ENCODE assay signal across 11 cellular contexts in the genomic region with DNA sequence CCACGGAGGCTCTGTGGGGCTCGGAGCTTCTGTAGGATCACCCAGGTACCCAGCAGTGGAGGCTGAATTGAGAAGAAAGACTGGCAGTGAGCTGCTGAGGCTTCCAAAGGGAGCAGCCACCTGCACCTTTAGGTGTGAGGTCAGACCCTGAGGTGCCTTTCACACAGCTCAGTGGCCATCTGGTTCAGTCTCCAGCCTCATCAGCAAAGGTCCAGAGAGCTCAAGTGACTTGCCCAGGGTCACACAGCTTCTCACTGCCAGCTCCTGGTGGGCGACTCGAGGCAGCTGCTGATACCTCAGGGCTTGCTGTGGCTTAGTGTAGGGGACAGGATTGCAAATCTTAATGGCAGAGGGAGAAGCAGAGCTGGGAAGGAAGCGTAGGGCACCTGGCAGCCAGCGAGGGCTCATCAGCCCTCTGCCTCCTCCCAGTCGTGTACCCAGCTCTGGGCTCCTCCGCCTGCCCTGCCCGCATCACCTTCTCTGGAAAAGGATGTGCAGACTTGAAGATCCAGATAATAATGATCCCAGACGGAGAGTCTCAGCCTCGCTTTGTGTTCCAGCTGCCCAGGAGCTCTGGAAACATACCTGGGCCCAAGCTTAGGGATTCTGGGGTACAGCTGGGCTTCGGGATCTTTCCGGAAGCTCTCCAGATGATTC.
DNase-seq lines count a peak whose midpoint lies in the region; ATAC-seq and TF ChIP-seq lines count a peak whose summit lies in the region.
"Had no signal": no experiment of that assay in that cellular context is flagged by ENCODE, and none has a peak within 500 bp of the region (broad histone marks: within the 10 kb centered on the region; RNA-seq: fewer than 3 reads in every experiment).

No MANE protein-coding gene starts in this region.

- no peaks in the 10 kb centered on the region for H3K9me3 ChIP-seq in CD8-positive, alpha-beta T cell (ENCODE audit: low read length)
- H3K9me3 ChIP-seq: BE2C, vagina had no signal

- H3K27me3 Mint-ChIP-seq in CD8-positive, alpha-beta T cell (ENCODE audit: low read depth): no peaks in the 10 kb centered on the region
- H3K27me3 Mint-ChIP-seq in T-cell (no peaks in the 10 kb centered on the region), neural crest cell (ENCODE audit: low read depth) (peaks cover 9% of the 10 kb centered on the region)

- ATAC-seq in CD8-positive, alpha-beta T cell: no peak
- ATAC-seq in HG02642 (IDR thresholded peaks at IDR 0.05; ENCODE audit: poor library complexity, unreplicated experiment) (peak; percentile 16), T-cell (replicated peaks in 1 of 4) (no peak)
- ATAC-seq: HCT116 had no signal

- POLR2A ChIA-PET in CD8-positive, alpha-beta T cell (lab: Charles Lee): interaction anchor here (0.8 to 5.4 kb wide), 9 partner anchors 11 to 166 kb away, joined by 3 to 38 read pairs (median 5); a partner anchor contains a TSS
- POLR2A ChIA-PET in T-cell (lab: Charles Lee): no interaction called here

- no peaks in the 10 kb centered on the region for H3K36me3 ChIP-seq in CD8-positive, alpha-beta T cell (ENCODE audit: insufficient read depth, low read length)
- H3K36me3 ChIP-seq: BE2C, vagina had no signal

- H3K4me3 Mint-ChIP-seq in CD8-positive, alpha-beta T cell: peak overlapping the region; percentile 70
- H3K4me3 Mint-ChIP-seq in T-cell (peak overlapping the region in 1 of 3 donors; percentile 70), neural crest cell (no peak overlapping the region)

- H3K4me1 ChIP-seq in CD8-positive, alpha-beta T cell (ENCODE audit: insufficient read depth, low read length): peaks cover 67% of the 10 kb centered on the region

- H3K27ac ChIP-seq in CD8-positive, alpha-beta T cell (ENCODE audit: low read depth, low read length): no peak overlapping the region
- H3K27ac ChIP-seq: vagina had no signal

- no peak for TF ChIP-seq CTCF in CD8-positive, alpha-beta T cell (IDR thresholded peaks at IDR 0.05)
- no peak for TF ChIP-seq CTCF in neural crest cell (conservative IDR thresholded peaks at IDR 0.05)

- no peak for DNase-seq in CD8-positive, alpha-beta T cell
- DNase-seq in T-cell: no peak
- DNase-seq in neural crest cell (ENCODE audit: low read depth, low spot score): no peak
- no peak for DNase-seq in NCI-H1048 (lab: John Stamatoyannopoulos, UW)
- no peak for DNase-seq in pons (ENCODE audit: low spot score)
- no peak for DNase-seq in OCI-M2 (lab: John Stamatoyannopoulos, UW; ENCODE audit: unreplicated experiment)
- DNase-seq in NCI-H510A (lab: John Stamatoyannopoulos, UW): no peak

- CTCF ChIA-PET in CD8-positive, alpha-beta T cell (lab: Charles Lee): interaction anchor here (0.9 to 6.1 kb wide), 17 partner anchors 10 to 168 kb away, joined by 3 to 56 read pairs (median 8); a partner anchor contains a TSS
- CTCF ChIA-PET in T-cell (lab: Charles Lee): interaction anchor here in 1 of 2 donors (0.8 kb wide), 1 partner anchor 162 kb away, joined by 4 read pairs; no protein-coding TSS in a partner anchor

- intact Hi-C loops in CD8-positive, alpha-beta T cell (cut with DNase I, micrococcal nuclease): loop anchor here in 1 of 2 experiments (1.0 to 10.0 kb wide), 2 partner anchors 107 to 163 kb away; no protein-coding TSS in a partner anchor

- peak overlapping the region; percentile 97 for H3K27ac Mint-ChIP-seq in CD8-positive, alpha-beta T cell
- H3K27ac Mint-ChIP-seq in T-cell: peak overlapping the region; percentile 93 to 96
- H3K27ac Mint-ChIP-seq in neural crest cell (ENCODE audit: unreplicated experiment): peak overlapping the region; percentile 6

- peaks cover 54% of the 10 kb centered on the region for H3K4me1 Mint-ChIP-seq in CD8-positive, alpha-beta T cell (ENCODE audit: low read depth)
- peaks cover 40 to 42% (median 42%) of the 10 kb centered on the region in 3 donors for H3K4me1 Mint-ChIP-seq in T-cell
- H3K4me1 Mint-ChIP-seq in neural crest cell: peaks cover 7% of the 10 kb centered on the region

- no peak overlapping the region for H3K4me3 ChIP-seq in CD8-positive, alpha-beta T cell (ENCODE audit: low read depth, low read length)
- H3K4me3 ChIP-seq: vagina had no signal

- H3K27me3 ChIP-seq in CD8-positive, alpha-beta T cell (ENCODE audit: insufficient read depth, low read length): no peaks in the 10 kb centered on the region
- H3K27me3 ChIP-seq: BE2C, vagina had no signal

- no peaks in the 10 kb centered on the region for H3K9me3 Mint-ChIP-seq in CD8-positive, alpha-beta T cell
- H3K9me3 Mint-ChIP-seq in T-cell (no peaks in the 10 kb centered on the region), neural crest cell (no peaks in the 10 kb centered on the region)

- no peaks in the 10 kb centered on the region for H3K36me3 Mint-ChIP-seq in CD8-positive, alpha-beta T cell
- H3K36me3 Mint-ChIP-seq in T-cell (no peaks in the 10 kb centered on the region), neural crest cell (ENCODE audit: low read depth) (no peaks in the 10 kb centered on the region)

Comparison
In these comparisons a context has a peak if more than half of its experiments do, and no peak if none do; other contexts are left out.
1. H3K27ac Mint-ChIP-seq: peak in every context shown above with its lines; median percentile 97 in CD8-positive, alpha-beta T cell; 94 in T-cell; 6 in neural crest cell.